ENCODE assay signal across 10 cellular contexts in genomic region chr15:57865294-57865693, GRCh38.
DNase-seq lines count a peak whose midpoint lies in the region; ATAC-seq and TF ChIP-seq lines count a peak whose summit lies in the region.
"Had no signal": no experiment of that assay in that cellular context is flagged by ENCODE, and none has a peak within 500 bp of the region (broad histone marks: within the 10 kb centered on the region; RNA-seq: fewer than 3 reads in every experiment).

No MANE protein-coding gene starts in this region.

- ATAC-seq in HG03442 (IDR thresholded peaks at IDR 0.05; ENCODE audit: unreplicated experiment): no peak

- H3K4me1 ChIP-seq in A673 (ENCODE audit: insufficient read depth, low read length, poor library complexity, severe bottlenecking): no peaks in the 10 kb centered on the region

- DNase-seq in A673 (ENCODE audit: low spot score) (peak; percentile 15), GM13977 (ENCODE audit: low spot score) (no peak), iPS-NIHi7 (ENCODE audit: extremely low spot score) (peak; percentile 44), NCI-H345 (lab: John Stamatoyannopoulos, UW) (no peak), GM03348 (ENCODE audit: low spot score) (no peak)
- no peak for DNase-seq in activated naive CD4-positive, alpha-beta T cell (lab: John Stamatoyannopoulos, UW)
- DNase-seq: activated CD4-positive, alpha-beta T cell treated with anti-CD3 and anti-CD28 coated beads, Interleukin-2, amount 50 U/mL, for 4 hours; stimulated activated naive CD4-positive, alpha-beta T cell treated with Interleukin-2 at 50 U/mL for 16 hours had no signal

- no peaks in the 10 kb centered on the region for H3K36me3 ChIP-seq in A673 (ENCODE audit: insufficient read depth, low read length, poor library complexity, severe bottlenecking)

- H3K27me3 ChIP-seq in A673 (replicated peaks; ENCODE audit: insufficient read depth, low read depth, low read length, poor library complexity): no peaks in the 10 kb centered on the region

- intact Hi-C loops in A673 (cut with micrococcal nuclease; ENCODE audit: unreplicated experiment): no loop called here

- no TSS peak for BruUV-seq in A673 (replicated peaks; lab: Mats Ljungman, UMichigan)

- H3K4me3 ChIP-seq in A673 (ENCODE audit: low read depth, low read length, poor library complexity, severe bottlenecking) (no peak overlapping the region), WI38 (ENCODE audit: low read depth, low read length) (no peak overlapping the region)

- POLR2A ChIA-PET in A673 (lab: Charles Lee; ENCODE audit: low non-redundant PET): no interaction called here

- H3K27ac ChIP-seq in A673 (ENCODE audit: low read depth, low read length, poor library complexity, severe bottlenecking): no peak overlapping the region

- CTCF ChIA-PET in A673 (lab: Charles Lee): interaction anchor here (1.0 to 3.4 kb wide), 2 partner anchors 113 to 206 kb away, joined by 3 to 23 read pairs; no protein-coding TSS in a partner anchor

- TF ChIP-seq CTCF in A673 (conservative IDR thresholded peaks at IDR 0.05; ENCODE audit: low read depth, low read length) (peak; percentile 66), GM13977 (IDR thresholded peaks at IDR 0.05; ENCODE audit: extremely low read depth, insufficient read depth, missing control alignments) (peak; percentile 48), WI38 (IDR thresholded peaks at IDR 0.05; ENCODE audit: low read depth, low read length) (peak; percentile 49)

- in situ Hi-C loops in GM13977 (cut with MboI; ENCODE audit: low pct_unique_long_range_greater_than_20kb, low sequenced_read_pairs, unreplicated experiment): loop anchor here (25.0 kb wide), 1 partner anchor 128 kb away; no protein-coding TSS in a partner anchor

- no peaks in the 10 kb centered on the region for H3K9me3 ChIP-seq in A673 (ENCODE audit: low read depth, low read length, poor library complexity, severe bottlenecking)

Comparison
In these comparisons a context has a peak if more than half of its experiments do, and no peak if none do; other contexts are left out.
1. DNase-seq: peak in A673 (single experiment) and iPS-NIHi7 (single experiment); none in GM13977 (single experiment), activated naive CD4-positive, alpha-beta T cell (0 of 4), NCI-H345 (single experiment) and GM03348 (single experiment).
2. Peak in every context shown above with its lines, with median percentiles within 50 percentile points of each other: CTCF ChIP-seq.